In genomic region chr16:70396209-70396904, GRCh38 we compare ENCODE assay signal across 11 cellular contexts. TPM values are rescaled to one million over a fixed set of nuclear protein-coding genes. Genes with fewer than 3 reads are reported as not detected.
DNase-seq lines count a peak whose midpoint lies in the region; ATAC-seq and TF ChIP-seq lines count a peak whose summit lies in the region.
"Had no signal": no experiment of that assay in that cellular context is flagged by ENCODE, and none has a peak within 500 bp of the region (broad histone marks: within the 10 kb centered on the region; RNA-seq: fewer than 3 reads in every experiment).

No MANE protein-coding gene starts in this region.

- H3K36me3 ChIP-seq in neutrophil = peaks cover 80% of the 10 kb centered on the region

- H3K4me3 ChIP-seq in cardiac fibroblast (replicated peaks in 1 of 2; ENCODE audit: low read depth in 2 of 2, low read length in 2 of 2) (no peak overlapping the region), neutrophil (ENCODE audit: low read depth in 1 of 2, low read length in 1 of 2) (no peak overlapping the region)

- DNase-seq in GF-D8 (lab: John Stamatoyannopoulos, UW) = peak; percentile 5
- DNase-seq in NCI-H1694 treated with DMSO at 0.1 percent for 48 hours (lab: John Stamatoyannopoulos, UW) = peak; percentile 83
- DNase-seq in cardiac fibroblast (ENCODE audit: low read depth in 2 of 2) = peak; percentile 14 to 29
- no peak for DNase-seq in dermis blood vessel endothelial cell
- DNase-seq in NCI-H526 (lab: John Stamatoyannopoulos, UW) = no peak
- DNase-seq: DMS79, left cardiac atrium, SW 1271 had no signal

- ATAC-seq in HG02763 (IDR thresholded peaks at IDR 0.05; ENCODE audit: unreplicated experiment) (no peak), HG03139 (IDR thresholded peaks at IDR 0.05; ENCODE audit: unreplicated experiment) (no peak)

- H3K4me1 ChIP-seq in neutrophil (ENCODE audit: control insufficient read depth in 1 of 2, insufficient read depth in 1 of 2, low read depth in 1 of 2, low read length in 1 of 2) = peaks cover 15% of the 10 kb centered on the region in 2 experiments

- H3K27ac ChIP-seq in neutrophil = peak overlapping the region; percentile 26

- H3K27me3 ChIP-seq in neutrophil = no peaks in the 10 kb centered on the region

- no peaks in the 10 kb centered on the region for H3K9me3 ChIP-seq in neutrophil

- TF ChIP-seq CTCF in cardiac fibroblast (IDR thresholded peaks at IDR 0.05; ENCODE audit: low read depth, low read length) (no peak), neutrophil (IDR thresholded peaks at IDR 0.05) (no peak)

RNA-seq across cellular contexts. Expression of gene ST3GAL2, which starts 42.5 kb away (rescaled TPM):
- 52.4 and 61.2 TPM in 2 replicates for total RNA-seq in dermis blood vessel endothelial cell

RNA-seq across cellular contexts. Expression of gene DDX19A, which starts 49.7 kb away (rescaled TPM):
- 40.2 and 50.5 TPM in 2 replicates for total RNA-seq in dermis blood vessel endothelial cell

RNA-seq across cellular contexts. Expression of gene FCSK, which starts 58.0 kb away (rescaled TPM):
- 11.2 and 19.9 TPM in 2 replicates for total RNA-seq in dermis blood vessel endothelial cell

Comparison
In these comparisons a context has a peak if more than half of its experiments do, and no peak if none do; other contexts are left out.
1. DNase-seq: peak in GF-D8 (single experiment), NCI-H1694 treated with DMSO at 0.1 percent for 48 hours (single experiment) and cardiac fibroblast (2 of 2); none in dermis blood vessel endothelial cell (single experiment) and NCI-H526 (0 of 2).